Comparison of ENCODE assay signal across 8 cellular contexts in the genomic region with DNA sequence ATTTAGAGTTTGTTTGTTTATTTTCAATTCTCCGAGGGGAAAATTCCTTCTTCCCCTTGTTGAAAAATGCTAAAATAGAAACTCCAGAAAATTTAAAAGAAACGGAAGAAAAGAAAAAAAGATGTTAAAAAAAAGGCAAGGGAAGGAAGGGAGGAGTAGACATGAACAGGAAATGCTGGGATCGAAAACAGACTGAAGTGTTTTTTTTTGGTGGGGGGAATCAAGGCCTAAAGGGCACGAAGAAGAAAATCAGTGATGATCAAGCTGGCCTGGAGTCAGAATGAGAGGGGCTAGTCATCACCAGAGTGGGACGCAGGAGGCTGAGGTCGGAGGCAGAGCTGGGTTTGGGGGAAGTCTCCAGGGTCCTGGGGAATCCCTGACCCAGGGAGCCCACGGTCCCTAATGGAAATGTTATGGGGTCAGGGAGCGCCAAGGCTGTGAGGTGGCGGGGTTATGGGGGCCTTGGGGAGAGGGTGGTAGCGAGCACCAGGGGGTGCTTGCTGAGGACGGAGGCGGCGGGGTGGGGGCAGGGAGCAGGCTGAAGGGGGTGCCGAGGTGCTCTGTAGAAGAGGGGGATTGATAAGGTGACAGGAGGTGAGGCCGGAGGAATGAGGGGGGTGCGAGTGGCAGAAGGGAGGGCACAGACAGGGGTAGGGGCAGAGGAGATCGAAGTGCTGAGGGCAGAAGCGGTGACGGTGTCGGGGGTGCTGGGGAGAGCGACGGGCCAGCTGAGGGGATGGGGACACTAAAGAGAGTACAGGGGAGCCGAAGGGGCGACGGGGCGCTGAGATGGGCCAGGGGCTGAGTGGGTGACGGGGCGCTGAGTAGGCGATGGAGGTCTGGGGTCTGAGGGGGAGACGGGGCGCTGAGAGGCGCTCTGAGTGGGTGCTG. TPM values are rescaled to one million over a fixed set of nuclear protein-coding genes. Genes with fewer than 3 reads are reported as not detected.
DNase-seq lines count a peak whose midpoint lies in the region; ATAC-seq, FAIRE-seq and TF ChIP-seq lines count a peak whose summit lies in the region.

No MANE protein-coding gene starts in this region.

- no peak overlapping the region; the same call in 1 of the 2 replicates for H2AFZ ChIP-seq in SK-N-SH (ENCODE audit: low read depth)
- no peak overlapping the region for H2AFZ ChIP-seq in keratinocyte (ENCODE audit: control insufficient read depth, low read length)

- no peaks in the 10 kb centered on the region for H3K9me1 ChIP-seq in keratinocyte (ENCODE audit: control insufficient read depth, extremely low read depth, insufficient read depth, low read length)

- H3K4me1 ChIP-seq in SK-N-SH (ENCODE audit: control insufficient read depth in 1 of 2, insufficient read depth in 2 of 2, low read depth in 1 of 2, low read length in 1 of 2) (peaks cover 13% of the 10 kb centered on the region in 2 experiments; a peak in 3 of 4 replicates), keratinocyte (ENCODE audit: control insufficient read depth, extremely low read depth, insufficient read depth, low read length) (peaks cover 28% of the 10 kb centered on the region)

- DNase-seq in GM12891 (ENCODE audit: insufficient read length, low spot score), result no peak
- DNase-seq in SK-N-SH, result peak; percentile 63
- no peak for DNase-seq in astrocyte of the spinal cord (ENCODE audit: low read depth, low spot score)
- DNase-seq in keratinocyte (ENCODE audit: low read depth, low spot score), result no peak
- DNase-seq in stimulated activated CD4-positive, alpha-beta T cell treated with anti-CD3 and anti-CD28 coated beads, Interleukin-2, amount 100 ng/mL, for 24 hours, result peak; percentile 66 to 73
- no peak for DNase-seq in NCI-H1105 treated with DMSO at 0.1 percent for 48 hours (lab: John Stamatoyannopoulos, UW)

- H3K9me3 ChIP-seq in SK-N-SH, result peaks cover 11% of the 10 kb centered on the region; the same call in 1 of the 2 replicates
- H3K9me3 ChIP-seq in keratinocyte (ENCODE audit: control insufficient read depth, low read depth, low read length), result no peaks in the 10 kb centered on the region

- no peak for TF ChIP-seq CTCF in SK-N-SH (IDR thresholded peaks at IDR 0.05)
- no peak for TF ChIP-seq CTCF in astrocyte of the spinal cord (IDR thresholded peaks at IDR 0.05; ENCODE audit: low read depth, low read length)
- TF ChIP-seq CTCF in keratinocyte (optimal IDR thresholded peaks at IDR 0.05 in 1 of 3, IDR thresholded peaks at IDR 0.05 in 1 of 3, conservative IDR thresholded peaks at IDR 0.05 in 1 of 3; ENCODE audit: extremely low read depth in 1 of 3, insufficient read depth in 2 of 3, low read length in 3 of 3), result no peak

- H3K79me2 ChIP-seq in SK-N-SH (ENCODE audit: insufficient read depth) (peaks cover 94% of the 10 kb centered on the region), keratinocyte (ENCODE audit: control insufficient read depth, insufficient read depth, low read length) (peaks cover 84% of the 10 kb centered on the region)

- H3K36me3 ChIP-seq in SK-N-SH (replicated peaks in 1 of 2; ENCODE audit: control insufficient read depth in 1 of 2, insufficient read depth in 2 of 2, low read length in 1 of 2) (peaks cover 43 to 68% of the 10 kb centered on the region in 2 experiments), keratinocyte (ENCODE audit: control insufficient read depth in 2 of 2, extremely low read depth in 1 of 2, insufficient read depth in 2 of 2, low read length in 2 of 2) (peaks cover 29 to 51% of the 10 kb centered on the region in 2 experiments)

- H3K9me2 ChIP-seq in SK-N-SH, result no peaks in the 10 kb centered on the region

- H3K4me3 ChIP-seq in SK-N-SH (ENCODE audit: low read depth in 2 of 2, low read length in 1 of 2) (peak overlapping the region; percentile 65 to 90), astrocyte of the spinal cord (ENCODE audit: low read depth, low read length) (peak overlapping the region; percentile 97), keratinocyte (ENCODE audit: control insufficient read depth in 2 of 3, extremely low read depth in 1 of 3, insufficient read depth in 2 of 3, low read depth in 1 of 3, low read length in 3 of 3) (peak overlapping the region; percentile 78 to 99 (median 83))

- H3K9ac ChIP-seq in SK-N-SH (peak overlapping the region; percentile 96), keratinocyte (ENCODE audit: control insufficient read depth, extremely low read depth, insufficient read depth, low read length) (peak overlapping the region; percentile 99)

- POLR2A ChIA-PET in SK-N-SH (lab: Yijun Ruan, JAX), result interaction anchor here (0.6 to 1.0 kb wide), 7 partner anchors 10 to 31 kb away, joined by 3 to 9 read pairs (median 3); no protein-coding TSS in a partner anchor

- H3K4me2 ChIP-seq in SK-N-SH (peak overlapping the region; percentile 89), keratinocyte (ENCODE audit: control insufficient read depth, extremely low read depth, insufficient read depth, low read depth, low read length) (peak overlapping the region; percentile 84)

- peaks cover 49% of the 10 kb centered on the region for H3F3A ChIP-seq in SK-N-SH (replicated peaks; ENCODE audit: insufficient read depth)

- peak overlapping the region; percentile 95 for H3K27ac ChIP-seq in SK-N-SH (ENCODE audit: low read depth in 2 of 2, low read length in 1 of 2)
- H3K27ac ChIP-seq in keratinocyte (ENCODE audit: control insufficient read depth, insufficient read depth, low read length), result peak overlapping the region; percentile 93

- in situ Hi-C loops in astrocyte of the spinal cord (cut with HindIII; ENCODE audit: low sequenced_read_pairs), result no loop called here

- FAIRE-seq in GM12891 (lab: Jason Lieb, UNC) (no peak), keratinocyte (lab: Jason Lieb, UNC) (no peak)

- CTCF ChIA-PET in SK-N-SH (lab: Yijun Ruan, JAX), result interaction anchor here (0.7 to 1.2 kb wide), 2 partner anchors 31 to 32 kb away, joined by 3 read pairs; no protein-coding TSS in a partner anchor

- dilution Hi-C loops in keratinocyte (cut with MboI; ENCODE audit: extremely low pct_ligation_motif_present, low sequenced_read_pairs), result no loop called here

- ATAC-seq in HG03342 (IDR thresholded peaks at IDR 0.05; ENCODE audit: unreplicated experiment), result no peak
- no peak for ATAC-seq in HG03354 (IDR thresholded peaks at IDR 0.05; ENCODE audit: poor library complexity, severe bottlenecking, unreplicated experiment)

- H4K20me1 ChIP-seq in SK-N-SH (ENCODE audit: insufficient read depth), result peaks cover 41% of the 10 kb centered on the region
- peaks cover 35% of the 10 kb centered on the region for H4K20me1 ChIP-seq in keratinocyte (ENCODE audit: control insufficient read depth, extremely low read depth, insufficient read depth, low read length)

- TF ChIP-seq POLR2A in GM12891 (IDR thresholded peaks at IDR 0.05; ENCODE audit: low read depth, low read length), result no peak

- no peak for TF ChIP-seq RAD21 in SK-N-SH (IDR thresholded peaks at IDR 0.05; ENCODE audit: low read length)

- no peaks in the 10 kb centered on the region for H3K27me3 ChIP-seq in SK-N-SH (ENCODE audit: insufficient read depth)
- H3K27me3 ChIP-seq in keratinocyte (ENCODE audit: control insufficient read depth, extremely low read depth, insufficient read depth, low read length), result no peaks in the 10 kb centered on the region

- no peak for TF ChIP-seq EP300 in SK-N-SH (IDR thresholded peaks at IDR 0.05; ENCODE audit: borderline replicate concordance in 1 of 2, low read depth in 1 of 2, low read length in 1 of 2)

- 10% methylated on average over 32 of the region's 32 CpGs for WGBS in SK-N-SH (ENCODE audit: low lambda C conversion rate)

TF ChIP-seq in GM12891, 5 proteins besides CTCF, POLR2A, EP300 and RAD21:
- TF ChIP-seq TAF1 (IDR thresholded peaks at IDR 0.05; ENCODE audit: low read depth, low read length), result peak; percentile 28; the same call in 1 of the 2 replicates
- TF ChIP-seq SPI1 (IDR thresholded peaks at IDR 0.05; ENCODE audit: low read depth, low read length), result no peak

TF ChIP-seq in SK-N-SH, 30 proteins besides CTCF, POLR2A, EP300 and RAD21 (continues in another document):
- TF ChIP-seq RXRA (IDR thresholded peaks at IDR 0.05; ENCODE audit: borderline replicate concordance, low read depth), result no peak

RNA-seq across cellular contexts. Expression of gene ZNFX1, which starts 0.7 kb away (rescaled TPM):
- polyA plus RNA-seq in GM12891 (2012; ENCODE audit: low read depth, missing spikeins), result 11.0 TPM
- polyA plus RNA-seq in SK-N-SH (2012; rRNA removed) (3.9 and 4.6 TPM in 2 replicates), keratinocyte (14.2 to 19.6 TPM (median 16.4 TPM) in 3 replicates)
- polyA plus RNA-seq in SK-N-SH (2012; cell fraction: cytosol; rRNA removed), result 4.5 and 4.7 TPM in 2 replicates
- 8.1 and 9.0 TPM in 2 replicates for polyA plus RNA-seq in SK-N-SH (2012; cell fraction: nucleus; rRNA removed)
- polyA plus RNA-seq in keratinocyte (2011; ENCODE audit: low read depth), result 6.8 TPM
- 17.3 and 19.8 TPM in 2 replicates for polyA plus RNA-seq in keratinocyte (2011; cell fraction: cytosol; rRNA removed)
- polyA plus RNA-seq in keratinocyte (2011; cell fraction: nucleus; rRNA removed), result 45.7 and 49.0 TPM in 2 replicates
- 12.5 and 34.7 TPM in 2 replicates for polyA plus RNA-seq in keratinocyte (2012; ENCODE audit: low replicate concordance)
- polyA minus RNA-seq in keratinocyte, result 44.9 to 78.9 TPM (median 58.3 TPM) in 3 replicates
- polyA minus RNA-seq in keratinocyte (2011; cell fraction: cytosol; rRNA and poly(A)+ RNA removed), result 27.0 TPM
- 41.0 and 75.3 TPM in 2 replicates for polyA minus RNA-seq in keratinocyte (2011; cell fraction: nucleus; rRNA and poly(A)+ RNA removed)

RNA-seq across cellular contexts. Expression of gene DDX27, which starts 57.9 kb away (rescaled TPM):
- polyA plus RNA-seq in GM12891 (2012; ENCODE audit: low read depth, missing spikeins), result 35.6 TPM
- polyA plus RNA-seq in SK-N-SH (2012; rRNA removed) (51.9 and 52.4 TPM in 2 replicates), keratinocyte (33.8 to 42.1 TPM (median 34.5 TPM) in 3 replicates)
- polyA plus RNA-seq in SK-N-SH (2012; cell fraction: cytosol; rRNA removed), result 41.9 and 42.7 TPM in 2 replicates
- 69.0 and 76.6 TPM in 2 replicates for polyA plus RNA-seq in SK-N-SH (2012; cell fraction: nucleus; rRNA removed)
- polyA plus RNA-seq in keratinocyte (2011; ENCODE audit: low read depth), result 135 TPM
- 35.2 and 42.0 TPM in 2 replicates for polyA plus RNA-seq in keratinocyte (2011; cell fraction: cytosol; rRNA removed)
- 74.5 and 80.6 TPM in 2 replicates for polyA plus RNA-seq in keratinocyte (2011; cell fraction: nucleus; rRNA removed)
- polyA plus RNA-seq in keratinocyte (2012; ENCODE audit: low replicate concordance), result 39.9 and 43.2 TPM in 2 replicates
- polyA minus RNA-seq in keratinocyte, result 30.7 to 54.2 TPM (median 40.5 TPM) in 3 replicates
- polyA minus RNA-seq in keratinocyte (2011; cell fraction: cytosol; rRNA and poly(A)+ RNA removed), result 33.2 TPM
- 30.6 and 32.8 TPM in 2 replicates for polyA minus RNA-seq in keratinocyte (2011; cell fraction: nucleus; rRNA and poly(A)+ RNA removed)

Comparison
In these comparisons a context has a peak if more than half of its experiments do, and no peak if none do; other contexts are left out.
1. DNase-seq: peak in SK-N-SH (single experiment) and stimulated activated CD4-positive, alpha-beta T cell treated with anti-CD3 and anti-CD28 coated beads, Interleukin-2, amount 100 ng/mL, for 24 hours (2 of 2); none in GM12891 (single experiment), astrocyte of the spinal cord (single experiment), keratinocyte (single experiment) and NCI-H1105 treated with DMSO at 0.1 percent for 48 hours (single experiment).
2. Peak in every context shown above with its lines, with median percentiles within 50 percentile points of each other: H3K4me3 ChIP-seq.